1 cellular context compared by ENCODE assay signal in the genomic region with DNA sequence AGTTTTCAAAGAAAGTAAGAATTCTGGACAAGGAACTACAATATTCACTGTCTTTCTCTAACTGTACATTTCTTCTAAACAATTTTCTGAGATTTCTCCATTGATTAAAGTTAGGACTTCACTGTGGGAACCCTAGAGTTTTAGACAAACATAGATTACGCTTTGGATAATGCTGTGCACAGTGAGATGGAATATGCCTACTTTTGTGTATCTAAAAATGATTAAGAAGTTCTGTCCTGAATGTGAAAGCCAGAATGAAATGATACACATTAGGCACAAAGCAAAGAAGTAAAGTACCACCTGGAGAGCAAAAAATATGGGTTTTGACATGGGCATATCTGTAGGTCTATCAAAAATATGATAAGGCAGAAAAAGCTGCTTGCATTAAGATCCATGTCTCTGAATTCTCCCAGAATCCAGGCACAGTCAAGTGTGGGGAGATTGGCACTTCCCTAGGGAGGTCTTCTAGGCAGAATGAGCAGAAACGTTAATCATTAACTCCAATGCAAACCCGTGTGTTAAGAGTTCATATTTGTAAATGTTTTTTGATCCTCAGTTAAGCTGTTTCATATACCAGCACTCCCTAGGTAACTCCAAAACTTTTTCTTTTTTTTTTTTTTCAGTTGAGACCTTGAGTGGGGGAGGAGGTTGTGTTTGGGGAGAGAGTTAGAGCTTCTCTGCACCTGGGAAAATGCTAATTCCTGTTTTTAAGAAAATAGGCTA.
TF ChIP-seq lines count a peak whose summit lies in the region.

No MANE protein-coding gene starts in this region.

TF ChIP-seq in liver, 16 proteins besides CTCF, POLR2A, EP300 and RAD21 (continued from another document):
- TF ChIP-seq, protein P1, sequence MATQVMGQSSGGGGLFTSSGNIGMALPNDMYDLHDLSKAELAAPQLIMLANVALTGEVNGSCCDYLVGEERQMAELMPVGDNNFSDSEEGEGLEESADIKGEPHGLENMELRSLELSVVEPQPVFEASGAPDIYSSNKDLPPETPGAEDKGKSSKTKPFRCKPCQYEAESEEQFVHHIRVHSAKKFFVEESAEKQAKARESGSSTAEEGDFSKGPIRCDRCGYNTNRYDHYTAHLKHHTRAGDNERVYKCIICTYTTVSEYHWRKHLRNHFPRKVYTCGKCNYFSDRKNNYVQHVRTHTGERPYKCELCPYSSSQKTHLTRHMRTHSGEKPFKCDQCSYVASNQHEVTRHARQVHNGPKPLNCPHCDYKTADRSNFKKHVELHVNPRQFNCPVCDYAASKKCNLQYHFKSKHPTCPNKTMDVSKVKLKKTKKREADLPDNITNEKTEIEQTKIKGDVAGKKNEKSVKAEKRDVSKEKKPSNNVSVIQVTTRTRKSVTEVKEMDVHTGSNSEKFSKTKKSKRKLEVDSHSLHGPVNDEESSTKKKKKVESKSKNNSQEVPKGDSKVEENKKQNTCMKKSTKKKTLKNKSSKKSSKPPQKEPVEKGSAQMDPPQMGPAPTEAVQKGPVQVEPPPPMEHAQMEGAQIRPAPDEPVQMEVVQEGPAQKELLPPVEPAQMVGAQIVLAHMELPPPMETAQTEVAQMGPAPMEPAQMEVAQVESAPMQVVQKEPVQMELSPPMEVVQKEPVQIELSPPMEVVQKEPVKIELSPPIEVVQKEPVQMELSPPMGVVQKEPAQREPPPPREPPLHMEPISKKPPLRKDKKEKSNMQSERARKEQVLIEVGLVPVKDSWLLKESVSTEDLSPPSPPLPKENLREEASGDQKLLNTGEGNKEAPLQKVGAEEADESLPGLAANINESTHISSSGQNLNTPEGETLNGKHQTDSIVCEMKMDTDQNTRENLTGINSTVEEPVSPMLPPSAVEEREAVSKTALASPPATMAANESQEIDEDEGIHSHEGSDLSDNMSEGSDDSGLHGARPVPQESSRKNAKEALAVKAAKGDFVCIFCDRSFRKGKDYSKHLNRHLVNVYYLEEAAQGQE (IDR thresholded peaks at IDR 0.05): no peak
- TF ChIP-seq YY1 (IDR thresholded peaks at IDR 0.05) (no peak), GABPA (IDR thresholded peaks at IDR 0.05 in 1 of 2, conservative IDR thresholded peaks at IDR 0.05 in 1 of 2) (no peak), ZBTB33 (IDR thresholded peaks at IDR 0.05) (no peak), SP1 (IDR thresholded peaks at IDR 0.05) (peak; percentile 44)
